Comparison of ENCODE assay signal across 12 cellular contexts in the genomic region with DNA sequence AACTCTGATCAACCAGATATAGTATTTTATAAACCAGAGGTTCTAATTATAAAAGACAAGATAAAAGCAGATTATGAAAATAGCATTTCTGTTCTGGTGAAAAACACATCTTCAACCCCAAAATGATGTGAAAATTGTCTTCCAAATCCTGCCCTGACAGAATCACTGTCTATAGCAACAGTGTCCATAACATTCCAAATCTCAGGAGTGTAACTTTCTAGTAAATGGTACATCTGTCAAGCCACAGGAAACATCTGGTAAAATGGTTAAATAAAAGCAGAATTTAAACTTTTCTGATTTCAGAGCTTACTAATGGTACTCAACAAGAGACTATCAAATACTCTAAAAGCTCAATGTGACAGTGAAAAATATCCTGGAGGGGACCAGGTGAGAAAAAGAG.
DNase-seq lines count a peak whose midpoint lies in the region; ATAC-seq and TF ChIP-seq lines count a peak whose summit lies in the region.
"Had no signal": no experiment of that assay in that cellular context is flagged by ENCODE, and none has a peak within 500 bp of the region (broad histone marks: within the 10 kb centered on the region; RNA-seq: fewer than 3 reads in every experiment).

No MANE protein-coding gene starts in this region.

- H3K4me1 Mint-ChIP-seq in HFFc6 (ENCODE audit: low read depth), result peaks cover 91% of the 10 kb centered on the region

- DNase-seq in HFFc6 (no peak), astrocyte of the cerebellum (ENCODE audit: low read depth) (no peak), NCI-H2029 (lab: John Stamatoyannopoulos, UW) (no peak), NCI-H1436 (lab: John Stamatoyannopoulos, UW) (no peak)
- DNase-seq: activated CD8-positive, alpha-beta T cell treated with anti-CD3 and anti-CD28 coated beads for 36 hours; COR-L47; mucosa of descending colon; NCI-H524 had no signal

- ATAC-seq in GM18870 (IDR thresholded peaks at IDR 0.05; ENCODE audit: unreplicated experiment), result no peak
- ATAC-seq in HG03135 (IDR thresholded peaks at IDR 0.05; ENCODE audit: unreplicated experiment), result no peak
- ATAC-seq: activated CD8-positive, alpha-beta T cell treated with anti-CD3 and anti-CD28 coated beads for 36 hours had no signal

- H3K9ac ChIP-seq in iPS-18a (ENCODE audit: low read length), result peak overlapping the region; percentile 65

- peaks cover 27% of the 10 kb centered on the region for H3K4me1 ChIP-seq in iPS-18a (ENCODE audit: control insufficient read depth, low read depth, low read length)

- no peaks in the 10 kb centered on the region for H3K9me3 ChIP-seq in iPS-18a (ENCODE audit: control insufficient read depth, low read depth, low read length)
- H3K9me3 ChIP-seq: mucosa of descending colon had no signal

- peak overlapping the region; percentile 33 for H3K4me3 ChIP-seq in astrocyte of the cerebellum (ENCODE audit: low read depth, low read length)
- peak overlapping the region; percentile 73 for H3K4me3 ChIP-seq in iPS-18a (ENCODE audit: low read length)
- H3K4me3 ChIP-seq in skin epidermis, result no peak overlapping the region
- H3K4me3 ChIP-seq: mucosa of descending colon had no signal

- peaks cover 42% of the 10 kb centered on the region for H3K36me3 Mint-ChIP-seq in HFFc6 (ENCODE audit: low read depth)

- H3K27ac Mint-ChIP-seq in HFFc6, result peak overlapping the region; percentile 85

- no peak for TF ChIP-seq CTCF in HFFc6 (IDR thresholded peaks at IDR 0.05)
- no peak for TF ChIP-seq CTCF in astrocyte of the cerebellum (IDR thresholded peaks at IDR 0.05; ENCODE audit: low read depth, low read length, missing control alignments)

- H3K9me3 Mint-ChIP-seq in HFFc6, result no peaks in the 10 kb centered on the region
- H3K9me3 Mint-ChIP-seq: activated CD8-positive, alpha-beta T cell treated with anti-CD3 and anti-CD28 coated beads for 36 hours had no signal

- in situ Hi-C loops in astrocyte of the cerebellum (cut with HindIII; ENCODE audit: low sequenced_read_pairs), result no loop called here

- peak overlapping the region; percentile 88 for H3K4me3 Mint-ChIP-seq in HFFc6

- no peaks in the 10 kb centered on the region for H3K27me3 ChIP-seq in iPS-18a (ENCODE audit: control insufficient read depth, insufficient read depth, low read length)

- H3K27ac ChIP-seq in iPS-18a (ENCODE audit: low read length) (peak overlapping the region; percentile 28), skin epidermis (peak overlapping the region in 16 of 21 experiments; percentile 4 to 81 (median 60))

- no peaks in the 10 kb centered on the region for H3K36me3 ChIP-seq in iPS-18a (ENCODE audit: control insufficient read depth, low read depth, low read length)

- H3K27me3 Mint-ChIP-seq in HFFc6 (ENCODE audit: insufficient read depth), result peaks cover 5% of the 10 kb centered on the region
- H3K27me3 Mint-ChIP-seq: activated CD8-positive, alpha-beta T cell treated with anti-CD3 and anti-CD28 coated beads for 36 hours had no signal

Comparison
In these comparisons a context has a peak if more than half of its experiments do, and no peak if none do; other contexts are left out.
1. H3K4me3 ChIP-seq: peak in astrocyte of the cerebellum (single experiment) and iPS-18a (single experiment); none in skin epidermis (0 of 7).